Comparison of ENCODE assay signal across 19 cellular contexts in genomic region chr1:157289424-157290105, GRCh38.
DNase-seq lines count a peak whose midpoint lies in the region; ATAC-seq, FAIRE-seq and TF ChIP-seq lines count a peak whose summit lies in the region.
"Had no signal": no experiment of that assay in that cellular context is flagged by ENCODE, and none has a peak within 500 bp of the region (broad histone marks: within the 10 kb centered on the region; RNA-seq: fewer than 3 reads in every experiment).

No MANE protein-coding gene starts in this region.

- H3K4me1 ChIP-seq in K562 (replicated peaks in 1 of 2; ENCODE audit: control insufficient read depth in 2 of 2, insufficient read depth in 2 of 2, low read length in 2 of 2) (peaks cover 0 to 9% of the 10 kb centered on the region in 2 experiments; a peak in 3 of 5 replicates), H1 (replicated peaks in 1 of 4; ENCODE audit: control insufficient read depth in 3 of 4, insufficient read depth in 4 of 4, low read length in 3 of 4) (no peaks in the 10 kb centered on the region)
- H3K4me1 ChIP-seq: HAP-1 had no signal

- H3K27ac ChIP-seq in K562 (ENCODE audit: extremely low read depth, low read depth, low read length) (no peak overlapping the region), H1 (ENCODE audit: low read depth, low read length) (no peak overlapping the region)
- H3K27ac ChIP-seq: BLaER1 had no signal

- H2BK15ac ChIP-seq in H1 (ENCODE audit: low read length): peak overlapping the region; percentile 50

- H3K79me2 ChIP-seq in K562 (ENCODE audit: control insufficient read depth, insufficient read depth, low read length): no peaks in the 10 kb centered on the region
- H3K79me2 ChIP-seq in H1 (ENCODE audit: control insufficient read depth in 1 of 2, insufficient read depth in 2 of 2, low read length in 2 of 2): no peaks in the 10 kb centered on the region

- no peak overlapping the region for H3K4me3 Mint-ChIP-seq in activated CD8-positive, alpha-beta memory T cell treated with anti-CD3 and anti-CD28 coated beads, Interleukin-2, amount 10 ng/mL, durations not matched to agents 7 days and 5 days
- H3K4me3 Mint-ChIP-seq in memory B cell: no peak overlapping the region
- H3K4me3 Mint-ChIP-seq: CD14-positive monocyte; CD4-positive, alpha-beta memory T cell had no signal

- H3K14ac ChIP-seq in H1 (ENCODE audit: insufficient read length): no peak overlapping the region

- no peaks in the 10 kb centered on the region for H3K23me2 ChIP-seq in H1 (ENCODE audit: low read depth, low read length)

- H2AFZ ChIP-seq in K562 (ENCODE audit: low read depth, low read length) (peak overlapping the region; percentile 63; the same call in 1 of the 2 replicates), H1 (ENCODE audit: low read length) (no peak overlapping the region)

- TF ChIP-seq EP300 in K562 (IDR thresholded peaks at IDR 0.05; ENCODE audit: low read length) (no peak), H1 (IDR thresholded peaks at IDR 0.05; ENCODE audit: borderline replicate concordance in 1 of 2, low read depth in 2 of 2, low read length in 2 of 2) (no peak)

- TF ChIP-seq CTCF in K562 (IDR thresholded peaks at IDR 0.05 in 2 of 3, conservative IDR thresholded peaks at IDR 0.05 in 1 of 3; ENCODE audit: insufficient read depth in 2 of 3, low read depth in 1 of 3, low read length in 3 of 3): no peak
- TF ChIP-seq CTCF in H1 (IDR thresholded peaks at IDR 0.05; ENCODE audit: control extremely low read depth in 1 of 3, insufficient read depth in 1 of 3, low read depth in 1 of 3, low read length in 3 of 3): no peak

- H4K5ac ChIP-seq in H1 (ENCODE audit: insufficient read length, low read depth, low read length): no peak overlapping the region

- no peak for ATAC-seq in activated CD8-positive, alpha-beta memory T cell treated with anti-CD3 and anti-CD28 coated beads, Interleukin-2, amount 10 ng/mL, durations not matched to agents 7 days and 5 days
- ATAC-seq in K562 (no peak), memory B cell (ENCODE audit: low read depth) (no peak)

- no peak overlapping the region for H3K23ac ChIP-seq in H1 (ENCODE audit: insufficient read length)

- no peak for TF ChIP-seq RAD21 in K562 (CRISPR knock-in tag; conservative IDR thresholded peaks at IDR 0.05 in 1 of 2, IDR thresholded peaks at IDR 0.05 in 1 of 2)
- no peak for TF ChIP-seq RAD21 in H1 (IDR thresholded peaks at IDR 0.05 in 1 of 2, conservative IDR thresholded peaks at IDR 0.05 in 1 of 2; ENCODE audit: low read depth in 2 of 2, low read length in 2 of 2)

- H2BK5ac ChIP-seq in H1 (ENCODE audit: low read depth, low read length): no peak overlapping the region

- H3K4me1 Mint-ChIP-seq in activated CD8-positive, alpha-beta memory T cell treated with anti-CD3 and anti-CD28 coated beads, Interleukin-2, amount 10 ng/mL, durations not matched to agents 7 days and 5 days: no peaks in the 10 kb centered on the region
- peaks cover 11% of the 10 kb centered on the region for H3K4me1 Mint-ChIP-seq in memory B cell
- H3K4me1 Mint-ChIP-seq: CD4-positive, alpha-beta memory T cell had no signal

- no peaks in the 10 kb centered on the region for H3K79me1 ChIP-seq in H1 (ENCODE audit: low read depth, low read length)

- H3K9ac ChIP-seq in K562 (ENCODE audit: insufficient read depth in 1 of 2, low read depth in 2 of 2, low read length in 2 of 2) (no peak overlapping the region), H1 (replicated peaks in 1 of 4; ENCODE audit: extremely low read depth in 1 of 4, low read depth in 3 of 4, low read length in 3 of 4) (no peak overlapping the region)
- H3K9ac ChIP-seq: BLaER1 had no signal

- TF ChIP-seq POLR2A in K562 (conservative IDR thresholded peaks at IDR 0.05) (no peak), H1 (IDR thresholded peaks at IDR 0.05; ENCODE audit: control extremely low read depth in 1 of 2, low read depth in 2 of 2, low read length in 2 of 2) (no peak)

- no peak overlapping the region for H2BK20ac ChIP-seq in H1 (ENCODE audit: low read length)

- no peak overlapping the region for H4K8ac ChIP-seq in H1 (ENCODE audit: extremely low read depth, insufficient read depth, low read length)

- intact Hi-C loops in K562 (cut with micrococcal nuclease): no loop called here

- H3K27ac Mint-ChIP-seq in activated CD8-positive, alpha-beta memory T cell treated with anti-CD3 and anti-CD28 coated beads, Interleukin-2, amount 10 ng/mL, durations not matched to agents 7 days and 5 days: no peak overlapping the region
- H3K27ac Mint-ChIP-seq in memory B cell: peak overlapping the region; percentile 2
- H3K27ac Mint-ChIP-seq: CD14-positive monocyte; CD4-positive, alpha-beta memory T cell had no signal

- no peak overlapping the region for H2AK5ac ChIP-seq in H1 (ENCODE audit: low read depth, low read length)

- CTCF ChIA-PET in activated CD8-positive, alpha-beta memory T cell treated with anti-CD3 and anti-CD28 coated beads, Interleukin-2, amount 10 ng/mL, durations not matched to agents 7 days and 5 days (lab: Charles Lee): no interaction called here
- CTCF ChIA-PET in K562 (lab: Yijun Ruan, JAX; ENCODE audit: low intra/inter-chr PET ratio): no interaction called here
- CTCF ChIA-PET in H1 (lab: Charles Lee; ENCODE audit: partially characterized antibody): interaction anchor here (0.7 to 2.0 kb wide), 9 partner anchors 8 to 291 kb away, joined by 3 to 7 read pairs (median 4); no protein-coding TSS in a partner anchor

- no peaks in the 10 kb centered on the region for H3K9me3 Mint-ChIP-seq in activated CD8-positive, alpha-beta memory T cell treated with anti-CD3 and anti-CD28 coated beads, Interleukin-2, amount 10 ng/mL, durations not matched to agents 7 days and 5 days (ENCODE audit: low read depth)
- no peaks in the 10 kb centered on the region for H3K9me3 Mint-ChIP-seq in memory B cell
- H3K9me3 Mint-ChIP-seq: CD14-positive monocyte; CD4-positive, alpha-beta memory T cell had no signal

- H3K4ac ChIP-seq in H1 (replicated peaks; ENCODE audit: insufficient read length, low read depth, low read length): no peak overlapping the region

- H3K36me3 ChIP-seq in K562 (ENCODE audit: control insufficient read depth, insufficient read depth, low read length) (no peaks in the 10 kb centered on the region; the same call in 2 of the 3 replicates), H1 (ENCODE audit: control insufficient read depth in 2 of 4, insufficient read depth in 4 of 4, low read length in 3 of 4) (no peaks in the 10 kb centered on the region)
- H3K36me3 ChIP-seq: BLaER1, HAP-1 had no signal

- H3K4me3 ChIP-seq in K562 (no peak overlapping the region), H1 (ENCODE audit: extremely low read depth in 1 of 4, insufficient read depth in 2 of 4, low read depth in 3 of 4, low read length in 4 of 4) (no peak overlapping the region)
- H3K4me3 ChIP-seq: BLaER1, HAP-1 had no signal

- H3K27me3 ChIP-seq in K562 (ENCODE audit: control insufficient read depth in 2 of 2, insufficient read depth in 2 of 2, low read length in 2 of 2): peaks cover 0 to 10% of the 10 kb centered on the region in 2 experiments; a peak in 3 of 5 replicates
- H3K27me3 ChIP-seq in H1 (replicated peaks in 1 of 4; ENCODE audit: control insufficient read depth in 3 of 4, extremely low read depth in 1 of 4, insufficient read depth in 3 of 4, low read length in 3 of 4): peaks cover 0 to 6% (median 1%) of the 10 kb centered on the region in 4 experiments; a peak in 2 of 7 replicates
- H3K27me3 ChIP-seq: BLaER1 had no signal

- no peak overlapping the region for H2BK120ac ChIP-seq in H1 (replicated peaks; ENCODE audit: low read depth, low read length)

- H3K4me2 ChIP-seq in K562 (ENCODE audit: insufficient read depth, low read length) (no peak overlapping the region), H1 (ENCODE audit: insufficient read depth in 1 of 2, low read depth in 2 of 2, low read length in 2 of 2) (no peak overlapping the region)

- POLR2A ChIA-PET in K562 (lab: Yijun Ruan, JAX): interaction anchor here (0.5 kb wide), 1 partner anchor 41 kb away, joined by 5 read pairs; no protein-coding TSS in a partner anchor
- POLR2A ChIA-PET in H1 (lab: Charles Lee; ENCODE audit: partially characterized antibody): no interaction called here

- 26% methylated on average over 7 of the region's 7 CpGs for WGBS in K562 (ENCODE audit: insufficient coverage, low coverage, missing lambda C conversion rate)
- WGBS in H1 (ENCODE audit: extremely low coverage in 1 of 2, insufficient coverage in 1 of 2, insufficient read length in 1 of 2, insufficient replicate concordance in 2 of 2, low coverage in 1 of 2, low lambda C conversion rate in 2 of 2, missing lambda C conversion rate in 1 of 2), 2 experiments: 77% methylated on average over 6 of the region's 7 CpGs; no CpG with 5 or more reads in 1 of the 2 experiments

- no peak for FAIRE-seq in K562 (lab: Jason Lieb, UNC)
- FAIRE-seq in H1 (lab: Jason Lieb, UNC): no peak
- FAIRE-seq: GM12892, GM18507 had no signal

- no peak overlapping the region for H2BK12ac ChIP-seq in H1 (ENCODE audit: low read depth, low read length)

- H3K9me1 ChIP-seq in K562 (ENCODE audit: control insufficient read depth, insufficient read depth, low read length): no peaks in the 10 kb centered on the region

- H4K91ac ChIP-seq in H1 (replicated peaks; ENCODE audit: insufficient read length, low read length): no peak overlapping the region

- H3K9me3 ChIP-seq in K562 (replicated peaks; ENCODE audit: control insufficient read depth, insufficient read depth, low read depth, low read length): no peaks in the 10 kb centered on the region
- H3K9me3 ChIP-seq in H1 (ENCODE audit: insufficient read depth in 2 of 2, low read depth in 1 of 2, low read length in 1 of 2): no peaks in the 10 kb centered on the region
- H3K9me3 ChIP-seq: HAP-1 had no signal

- no peaks in the 10 kb centered on the region for H3K36me3 Mint-ChIP-seq in activated CD8-positive, alpha-beta memory T cell treated with anti-CD3 and anti-CD28 coated beads, Interleukin-2, amount 10 ng/mL, durations not matched to agents 7 days and 5 days
- no peaks in the 10 kb centered on the region for H3K36me3 Mint-ChIP-seq in memory B cell
- H3K36me3 Mint-ChIP-seq: CD14-positive monocyte; CD4-positive, alpha-beta memory T cell had no signal

- H4K20me1 ChIP-seq in K562 (replicated peaks; ENCODE audit: control insufficient read depth, insufficient read depth, low read length) (no peaks in the 10 kb centered on the region), H1 (replicated peaks in 1 of 2; ENCODE audit: control insufficient read depth in 1 of 2, insufficient read depth in 2 of 2, low read length in 2 of 2) (no peaks in the 10 kb centered on the region)
- H4K20me1 ChIP-seq: BLaER1 had no signal

- BruUV-seq in K562 (replicated peaks; lab: Mats Ljungman, UMichigan): no TSS peak

- no peak overlapping the region for H3K18ac ChIP-seq in H1 (ENCODE audit: extremely low read depth, low read length)

- in situ Hi-C loops in K562 (cut with MboI): no loop called here

- peaks cover 23% of the 10 kb centered on the region for H3K27me3 Mint-ChIP-seq in activated CD8-positive, alpha-beta memory T cell treated with anti-CD3 and anti-CD28 coated beads, Interleukin-2, amount 10 ng/mL, durations not matched to agents 7 days and 5 days
- peaks cover 19% of the 10 kb centered on the region for H3K27me3 Mint-ChIP-seq in memory B cell

- DNase-seq in activated CD8-positive, alpha-beta memory T cell treated with anti-CD3 and anti-CD28 coated beads for 24 hours: peak; percentile 44
- DNase-seq in activated CD8-positive, alpha-beta memory T cell treated with anti-CD3 and anti-CD28 coated beads, Interleukin-2, amount 10 ng/mL, durations not matched to agents 7 days and 5 days: no peak
- DNase-seq in K562 (ENCODE audit: extremely low read depth in 1 of 4, low spot score in 3 of 4): no peak
- peak in 1 of 2 experiments; percentile 29 for DNase-seq in H1 (ENCODE audit: low read depth in 1 of 2, low spot score in 2 of 2)
- DNase-seq in memory B cell (ENCODE audit: low spot score in 2 of 2): no peak
- DNase-seq in HuH-7 (ENCODE audit: low spot score): no peak
- DNase-seq in dedifferentiated amniotic fluid mesenchymal stem cell (ENCODE audit: extremely low spot score): no peak
- DNase-seq in activated T-cell treated with anti-CD3 and anti-CD28 coated beads for 4 hours: no peak
- DNase-seq: 8988T; CD4-positive, alpha-beta memory T cell; DMS153; DMS79; GDM1; GOT3 had no signal

- H3K56ac ChIP-seq in H1 (replicated peaks; ENCODE audit: insufficient read length, low read depth, low read length): no peak overlapping the region
